27 cellular contexts compared by ENCODE assay signal in the genomic region with DNA sequence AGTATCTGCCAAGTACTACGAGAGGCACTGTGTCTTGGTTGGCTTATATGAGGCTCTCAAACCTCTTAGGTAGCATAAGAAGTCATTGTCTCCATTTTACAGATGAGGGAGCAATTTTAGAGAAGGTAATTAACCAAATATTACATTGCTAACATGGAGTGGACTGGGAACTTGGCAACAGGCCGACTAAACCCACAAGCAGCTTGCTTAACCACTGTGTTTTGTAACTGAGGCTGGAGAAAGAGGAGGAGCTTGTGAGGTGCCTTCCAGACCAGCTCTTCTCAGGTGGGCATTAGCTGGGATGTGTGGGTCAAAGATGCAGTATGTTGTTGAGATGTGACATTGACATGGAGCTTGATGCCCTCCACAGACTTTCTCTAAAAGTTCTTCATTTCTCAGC.
"Had no signal": no experiment of that assay in that cellular context is flagged by ENCODE, and none has a peak within 500 bp of the region (broad histone marks: within the 10 kb centered on the region; RNA-seq: fewer than 3 reads in every experiment).

No MANE protein-coding gene starts in this region.

- H3K9me3 Mint-ChIP-seq: dendritic cell treated with granulocyte-macrophage colony-stimulating factor and Interleukin-4, amounts not matched to agents 40 ng/mL and 50 ng/mL, for 4 days; endodermal cell; neural crest cell had no signal

- H3K4me3 Mint-ChIP-seq: dendritic cell treated with granulocyte-macrophage colony-stimulating factor and Interleukin-4, amounts not matched to agents 40 ng/mL and 50 ng/mL, for 4 days; endodermal cell; mesothelial cell of epicardium; naive B cell; natural killer cell treated with Interleukin-12 subunit alpha and Interleukin-12 subunit beta and Interleukin-15 and Interleukin-18, amount 100 ng/mL, for 72 hours; neural crest cell; stimulated activated naive CD8-positive, alpha-beta T cell treated with anti-CD3 and anti-CD28 coated beads, Interleukin-15, amount 100 ng/mL, for 72 hours had no signal

- H3K27ac Mint-ChIP-seq: dendritic cell treated with granulocyte-macrophage colony-stimulating factor and Interleukin-4, amounts not matched to agents 40 ng/mL and 50 ng/mL, for 4 days; endodermal cell; mesothelial cell of epicardium; natural killer cell treated with Interleukin-12 subunit alpha and Interleukin-12 subunit beta and Interleukin-15 and Interleukin-18, amount 100 ng/mL, for 72 hours; progenitor cell of endocrine pancreas; stimulated activated naive CD8-positive, alpha-beta T cell treated with anti-CD3 and anti-CD28 coated beads, Interleukin-15, amount 100 ng/mL, for 72 hours had no signal

- ATAC-seq: esophagus mucosa; gastrocnemius medialis; left cardiac atrium; left lung; mucosa of descending colon; natural killer cell treated with Interleukin-12 subunit alpha and Interleukin-12 subunit beta and Interleukin-15 and Interleukin-18, amount 100 ng/mL, for 72 hours; pancreas; right lobe of liver; stimulated activated naive CD8-positive, alpha-beta T cell treated with anti-CD3 and anti-CD28 coated beads, Interleukin-15, amount 100 ng/mL, for 72 hours; upper lobe of right lung had no signal

- H3K36me3 Mint-ChIP-seq: mesothelial cell of epicardium; naive B cell; natural killer cell treated with Interleukin-12 subunit alpha and Interleukin-12 subunit beta and Interleukin-15 and Interleukin-18, amount 100 ng/mL, for 72 hours had no signal

- H3K27me3 Mint-ChIP-seq: dendritic cell treated with granulocyte-macrophage colony-stimulating factor and Interleukin-4, amounts not matched to agents 40 ng/mL and 50 ng/mL, for 4 days; naive B cell; natural killer cell treated with Interleukin-12 subunit alpha and Interleukin-12 subunit beta and Interleukin-15 and Interleukin-18, amount 100 ng/mL, for 72 hours; progenitor cell of endocrine pancreas; stimulated activated naive CD8-positive, alpha-beta T cell treated with anti-CD3 and anti-CD28 coated beads, Interleukin-15, amount 100 ng/mL, for 72 hours had no signal

- H3K4me1 Mint-ChIP-seq: mesothelial cell of epicardium; naive B cell; neural crest cell; stimulated activated naive CD8-positive, alpha-beta T cell treated with anti-CD3 and anti-CD28 coated beads, Interleukin-15, amount 100 ng/mL, for 72 hours had no signal

- DNase-seq: effector CD8-positive, alpha-beta T cell; endodermal cell; foreskin fibroblast; gastrocnemius medialis; head of caudate nucleus; left cardiac atrium; left lung; mesenchymal stem cell; mucosa of descending colon; naive B cell; pancreas; right lobe of liver; small intestine; stimulated activated CD4-positive, alpha-beta T cell treated with anti-CD3 and anti-CD28 coated beads, Interleukin-15, amount 100 ng/mL, for 24 hours; stimulated activated CD4-positive, alpha-beta T cell treated with anti-CD3 and anti-CD28 coated beads, Interleukin-4, amount 100 ng/mL, for 1 hour; stimulated activated CD8-positive, alpha-beta memory T cell treated with anti-CD3 and anti-CD28 coated beads, Interleukin-4, amount 100 ng/mL, for 48 hours; stimulated activated naive CD4-positive, alpha-beta T cell; stimulated activated naive CD8-positive, alpha-beta T cell treated with anti-CD3 and anti-CD28 coated beads, Interleukin-15, amount 100 ng/mL, for 72 hours; transverse colon; upper lobe of right lung; uterus had no signal
